Comparison of ENCODE assay signal across 1 cellular context in genomic region chr12:89357297-89357730, GRCh38.
TF ChIP-seq lines count a peak whose summit lies in the region.

No MANE protein-coding gene starts in this region.

TF ChIP-seq in HepG2, 621 proteins besides CTCF, POLR2A, EP300 and RAD21 (continued from another document and continues in another):
- 0 out of 2 replicates have a peak, but pooled peaks have one; percentile 41 for TF ChIP-seq ZNF800 (CRISPR knock-in tag; IDR thresholded peaks at IDR 0.05)
- peak; percentile 40; the same call in 1 of the 2 replicates for TF ChIP-seq POGZ (CRISPR knock-in tag; IDR thresholded peaks at IDR 0.05)
- 0 out of 2 replicates have a peak, but pooled peaks have one; percentile 51 for TF ChIP-seq PAF1 (CRISPR knock-in tag; IDR thresholded peaks at IDR 0.05)
- peak; percentile 63; the same call in 1 of the 2 replicates for TF ChIP-seq ZBTB7B (CRISPR knock-in tag; IDR thresholded peaks at IDR 0.05)
- TF ChIP-seq TFDP2 (CRISPR knock-in tag; IDR thresholded peaks at IDR 0.05), result 0 out of 2 replicates have a peak, but pooled peaks have one; percentile 23
- TF ChIP-seq REST (IDR thresholded peaks at IDR 0.05; ENCODE audit: borderline replicate concordance in 1 of 2, low read depth in 1 of 2, low read length in 2 of 2), result peak in 1 of 2 experiments; percentile 87; a peak in 2 of 4 replicates
- TF ChIP-seq ZFY (CRISPR knock-in tag; IDR thresholded peaks at IDR 0.05), result peak; percentile 34; the same call in 1 of the 2 replicates
- TF ChIP-seq HNF1B (CRISPR knock-in tag; IDR thresholded peaks at IDR 0.05), result peak; percentile 84
- TF ChIP-seq TAF1 (CRISPR knock-in tag; IDR thresholded peaks at IDR 0.05), result peak; percentile 51; the same call in 1 of the 2 replicates
- TF ChIP-seq PPARG (CRISPR knock-in tag; conservative IDR thresholded peaks at IDR 0.05), result peak; percentile 44; the same call in 1 of the 2 replicates
- peak; percentile 70; the same call in 1 of the 2 replicates for TF ChIP-seq NFKBIZ (CRISPR knock-in tag; IDR thresholded peaks at IDR 0.05)
- peak; percentile 61 for TF ChIP-seq FOXO1 (CRISPR knock-in tag; IDR thresholded peaks at IDR 0.05)
- no peak for TF ChIP-seq CENPX (CRISPR knock-in tag; IDR thresholded peaks at IDR 0.05)
- TF ChIP-seq TCF7 (IDR thresholded peaks at IDR 0.05; ENCODE audit: low read depth), result peak; percentile 22; the same call in 1 of the 2 replicates
- TF ChIP-seq YEATS4 (CRISPR knock-in tag; IDR thresholded peaks at IDR 0.05; ENCODE audit: borderline replicate concordance), result peak; percentile 60; the same call in 1 of the 2 replicates
- TF ChIP-seq RERE (CRISPR knock-in tag; IDR thresholded peaks at IDR 0.05; ENCODE audit: low read depth), result 0 out of 2 replicates have a peak, but pooled peaks have one; percentile 56
- TF ChIP-seq SOX5 (CRISPR knock-in tag; IDR thresholded peaks at IDR 0.05; ENCODE audit: borderline replicate concordance), result peak; percentile 86
- peak; percentile 31; the same call in 1 of the 2 replicates for TF ChIP-seq POLR2AphosphoS5 (IDR thresholded peaks at IDR 0.05; ENCODE audit: low read depth, low read length)
- TF ChIP-seq SMC3 (IDR thresholded peaks at IDR 0.05; ENCODE audit: low read length), result peak; percentile 8; the same call in 1 of the 2 replicates
- no peak for TF ChIP-seq KLF15 (CRISPR knock-in tag; IDR thresholded peaks at IDR 0.05; ENCODE audit: borderline replicate concordance)
- no peak for TF ChIP-seq ZNF12 (CRISPR knock-in tag; IDR thresholded peaks at IDR 0.05)
- TF ChIP-seq SP4 (CRISPR knock-in tag; IDR thresholded peaks at IDR 0.05), result no peak
- no peak for TF ChIP-seq NKX3-1 (CRISPR knock-in tag; IDR thresholded peaks at IDR 0.05)
- TF ChIP-seq ZBTB7A (CRISPR knock-in tag; IDR thresholded peaks at IDR 0.05), result no peak
- TF ChIP-seq SIN3A (IDR thresholded peaks at IDR 0.05; ENCODE audit: borderline replicate concordance, low read depth, low read length), result 0 out of 2 replicates have a peak, but pooled peaks have one; percentile 31
- TF ChIP-seq TEAD3 (CRISPR knock-in tag; optimal IDR thresholded peaks at IDR 0.05; ENCODE audit: borderline replicate concordance), result peak; percentile 67
- TF ChIP-seq YEATS2 (CRISPR knock-in tag; IDR thresholded peaks at IDR 0.05; ENCODE audit: borderline replicate concordance), result 0 out of 2 replicates have a peak, but pooled peaks have one; percentile 31
- no peak for TF ChIP-seq ZNF556 (CRISPR knock-in tag; IDR thresholded peaks at IDR 0.05; ENCODE audit: borderline replicate concordance)
- TF ChIP-seq ATF7-NPFF (CRISPR knock-in tag; IDR thresholded peaks at IDR 0.05; ENCODE audit: low read depth), result 0 out of 2 replicates have a peak, but pooled peaks have one; percentile 28
- TF ChIP-seq MIER2 (CRISPR knock-in tag; IDR thresholded peaks at IDR 0.05), result peak; percentile 85
- TF ChIP-seq ZNF280D (CRISPR knock-in tag; IDR thresholded peaks at IDR 0.05), result no peak
- TF ChIP-seq ARHGAP35 (CRISPR knock-in tag; IDR thresholded peaks at IDR 0.05; ENCODE audit: borderline replicate concordance), result no peak
- no peak for TF ChIP-seq GFI1 (CRISPR knock-in tag; IDR thresholded peaks at IDR 0.05; ENCODE audit: borderline replicate concordance)
- TF ChIP-seq FOXA3 (CRISPR knock-in tag; IDR thresholded peaks at IDR 0.05), result peak; percentile 76
- peak; percentile 77 for TF ChIP-seq FOXP4 (CRISPR knock-in tag; IDR thresholded peaks at IDR 0.05)
- no peak for TF ChIP-seq SOX6 (IDR thresholded peaks at IDR 0.05)
- peak; percentile 82 for TF ChIP-seq SOX6 (CRISPR knock-in tag; IDR thresholded peaks at IDR 0.05)
- TF ChIP-seq STAG1 (CRISPR knock-in tag; IDR thresholded peaks at IDR 0.05), result peak; percentile 22; the same call in 1 of the 2 replicates
- 0 out of 2 replicates have a peak, but pooled peaks have one; percentile 25 for TF ChIP-seq SATB2 (CRISPR knock-in tag; IDR thresholded peaks at IDR 0.05)
- TF ChIP-seq FOSL2 (CRISPR knock-in tag; IDR thresholded peaks at IDR 0.05), result peak; percentile 75
- TF ChIP-seq ZFP62 (CRISPR knock-in tag; IDR thresholded peaks at IDR 0.05), result no peak
- TF ChIP-seq KLF6 (CRISPR knock-in tag; IDR thresholded peaks at IDR 0.05), result no peak; the same call in 1 of the 2 replicates
- TF ChIP-seq KDM5B (CRISPR knock-in tag; IDR thresholded peaks at IDR 0.05; ENCODE audit: borderline replicate concordance), result no peak
